ENCODE assay signal across 8 cellular contexts in genomic region chr7:135510603-135511183, GRCh38. TPM values are rescaled to one million over a fixed set of nuclear protein-coding genes. Genes with fewer than 3 reads are reported as not detected.
DNase-seq lines count a peak whose midpoint lies in the region; ATAC-seq and TF ChIP-seq lines count a peak whose summit lies in the region.

No MANE protein-coding gene starts in this region.

- no peaks in the 10 kb centered on the region for H3K9me3 ChIP-seq in mesodermal cell (ENCODE audit: control insufficient read depth, low read length)

- H3K36me3 ChIP-seq in mesodermal cell (ENCODE audit: control insufficient read depth, insufficient read depth, low read length): no peaks in the 10 kb centered on the region

- TF ChIP-seq CTCF in NB4 (IDR thresholded peaks at IDR 0.05; ENCODE audit: low read depth, low read length): no peak

- ATAC-seq in HG02981 (IDR thresholded peaks at IDR 0.05; ENCODE audit: unreplicated experiment): no peak

- no peaks in the 10 kb centered on the region for H3K4me1 ChIP-seq in mesodermal cell (ENCODE audit: control insufficient read depth, insufficient read depth, low read length, poor library complexity, severe bottlenecking)

- H3K4me3 ChIP-seq in NB4 (ENCODE audit: low read depth, low read length): peak overlapping the region; percentile 73
- H3K4me3 ChIP-seq in mesodermal cell (ENCODE audit: extremely low read depth, insufficient read depth, low read length, poor library complexity, severe bottlenecking): peak overlapping the region; percentile 75

- DNase-seq in NCI-H1694 treated with DMSO at 0.1 percent for 48 hours (lab: John Stamatoyannopoulos, UW) (peak; percentile 42), NCI-H1694 (lab: John Stamatoyannopoulos, UW) (no peak), NB4 (ENCODE audit: low read depth) (peak; percentile 59), cerebellar cortex (ENCODE audit: low spot score) (peak; percentile 18), NAMALWA (ENCODE audit: low spot score) (no peak), NCI-H2196 (lab: John Stamatoyannopoulos, UW; ENCODE audit: unreplicated experiment) (no peak)

- H3K27ac ChIP-seq in mesodermal cell (ENCODE audit: low read depth, low read length, severe bottlenecking): no peak overlapping the region

- 16 to 29% methylated on average over 12 to 13 of the region's 16 CpGs for WGBS in mesodermal cell (ENCODE audit: insufficient coverage in 2 of 2), 2 experiments

- no peak for TF ChIP-seq POLR2A in NB4 (IDR thresholded peaks at IDR 0.05; ENCODE audit: extremely low read depth, insufficient read length)

RNA-seq across cellular contexts. Expression of gene CNOT4, which starts 0.8 kb away (rescaled TPM):
- 17.0 TPM for polyA plus RNA-seq in mesodermal cell (2013, experiment 1 of 2)
- polyA plus RNA-seq in mesodermal cell (2013, experiment 2 of 2): 16.0 TPM

RNA-seq across cellular contexts. Expression of gene NUP205, which starts 47.0 kb away (rescaled TPM):
- 72.9 TPM for polyA plus RNA-seq in mesodermal cell (2013, experiment 1 of 2)
- polyA plus RNA-seq in mesodermal cell (2013, experiment 2 of 2): 63.4 TPM

Comparison
In these comparisons a context has a peak if more than half of its experiments do, and no peak if none do; other contexts are left out.
1. DNase-seq: peak in NCI-H1694 treated with DMSO at 0.1 percent for 48 hours (single experiment), NB4 (single experiment) and cerebellar cortex (single experiment); none in NCI-H1694 (single experiment), NAMALWA (single experiment) and NCI-H2196 (single experiment).